In the genomic region with DNA sequence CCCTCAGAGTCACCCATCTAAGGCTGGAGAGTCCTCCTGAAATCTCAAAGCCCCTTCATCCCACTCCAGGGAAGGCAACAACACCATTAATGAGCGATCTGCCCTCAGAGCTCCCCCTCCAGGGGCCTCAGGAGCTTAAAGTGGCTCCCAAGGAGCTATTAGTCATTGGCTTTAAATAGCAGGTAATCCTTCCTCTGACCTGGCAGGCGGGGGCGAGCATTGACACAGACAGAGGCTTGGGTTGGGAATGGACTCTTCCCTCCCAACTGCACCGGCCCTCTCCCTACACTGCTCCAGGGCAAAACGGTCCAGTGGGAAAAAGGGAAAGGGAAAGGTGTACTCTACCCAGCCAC, we compare ENCODE assay signal across 8 cellular contexts. TPM values are rescaled to one million over a fixed set of nuclear protein-coding genes. Genes with fewer than 3 reads are reported as not detected.
DNase-seq lines count a peak whose midpoint lies in the region; ATAC-seq, FAIRE-seq and TF ChIP-seq lines count a peak whose summit lies in the region.

No MANE protein-coding gene starts in this region.

- H3K27me3 Mint-ChIP-seq in activated CD4-positive, alpha-beta T cell treated with anti-CD3 and anti-CD28 coated beads, Interleukin-2, amount 10 ng/mL, durations not matched to agents 24 days and 14 days: peaks cover under 1% of the 10 kb centered on the region
- H3K27me3 Mint-ChIP-seq in activated naive CD8-positive, alpha-beta T cell: no peaks in the 10 kb centered on the region

- TF ChIP-seq POLR2A in tibial nerve (IDR thresholded peaks at IDR 0.05): no peak

- H3K36me3 ChIP-seq in iPS-18a (ENCODE audit: control insufficient read depth, low read depth, low read length): peaks cover 42% of the 10 kb centered on the region
- H3K36me3 ChIP-seq in tibial nerve: peaks cover 0 to 28% (median 0%) of the 10 kb centered on the region in 3 donors

- H3K9ac ChIP-seq in iPS-18a (ENCODE audit: low read length): peak overlapping the region; percentile 70

- no peak overlapping the region for H3K27ac ChIP-seq in iPS-18a (ENCODE audit: low read length)
- H3K27ac ChIP-seq in tibial nerve: peak overlapping the region; percentile 78 to 92 (median 88)

- H3K27me3 ChIP-seq in iPS-18a (ENCODE audit: control insufficient read depth, insufficient read depth, low read length): no peaks in the 10 kb centered on the region
- no peaks in the 10 kb centered on the region for H3K27me3 ChIP-seq in tibial nerve

- no peaks in the 10 kb centered on the region for H3K9me3 Mint-ChIP-seq in activated CD4-positive, alpha-beta T cell treated with anti-CD3 and anti-CD28 coated beads, Interleukin-2, amount 10 ng/mL, durations not matched to agents 24 days and 14 days
- no peaks in the 10 kb centered on the region for H3K9me3 Mint-ChIP-seq in activated naive CD8-positive, alpha-beta T cell (ENCODE audit: low read depth)

- H3K4me1 ChIP-seq in iPS-18a (ENCODE audit: control insufficient read depth, low read depth, low read length) (peaks cover 10% of the 10 kb centered on the region), tibial nerve (peaks cover 0 to 68% (median 13%) of the 10 kb centered on the region in 4 donors)

- no peaks in the 10 kb centered on the region for H3K9me3 ChIP-seq in iPS-18a (ENCODE audit: control insufficient read depth, low read depth, low read length)
- no peaks in the 10 kb centered on the region for H3K9me3 ChIP-seq in tibial nerve

- DNase-seq in activated CD4-positive, alpha-beta T cell treated with anti-CD3 and anti-CD28 coated beads, Interleukin-2, amount 10 ng/mL, durations not matched to agents 24 days and 14 days: no peak
- DNase-seq in activated CD4-positive, alpha-beta T cell treated with anti-CD3 and anti-CD28 coated beads for 48 hours: no peak
- DNase-seq in tibial nerve (ENCODE audit: low spot score in 2 of 2): no peak
- no peak for DNase-seq in D721Med (ENCODE audit: insufficient read length, low spot score)

- 78 to 85% methylated on average over 5 of the region's 5 CpGs for WGBS in tibial nerve, 2 donors

- ATAC-seq in GM18520 (IDR thresholded peaks at IDR 0.05; ENCODE audit: unreplicated experiment): no peak
- ATAC-seq in GM21825 (IDR thresholded peaks at IDR 0.05; ENCODE audit: unreplicated experiment): no peak

- H3K4me3 ChIP-seq in iPS-18a (ENCODE audit: low read length) (peak overlapping the region; percentile 85), tibial nerve (peak overlapping the region; percentile 49 to 87 (median 80))

- no peak for FAIRE-seq in D721Med (lab: Jason Lieb, UNC)

- peaks cover 13% of the 10 kb centered on the region for H3K4me1 Mint-ChIP-seq in activated CD4-positive, alpha-beta T cell treated with anti-CD3 and anti-CD28 coated beads, Interleukin-2, amount 10 ng/mL, durations not matched to agents 24 days and 14 days
- peaks cover 34% of the 10 kb centered on the region for H3K4me1 Mint-ChIP-seq in activated naive CD8-positive, alpha-beta T cell (ENCODE audit: low read depth)

- intact Hi-C loops in activated CD4-positive, alpha-beta T cell treated with anti-CD3 and anti-CD28 coated beads, Interleukin-2, amount 10 ng/mL, durations not matched to agents 24 days and 14 days (cut with micrococcal nuclease): loop anchor here (2.0 kb wide), 1 partner anchor 17 kb away; the partner anchor contains the start of gene HAPLN3

- peak overlapping the region; percentile 89 for H3K4me3 Mint-ChIP-seq in activated CD4-positive, alpha-beta T cell treated with anti-CD3 and anti-CD28 coated beads, Interleukin-2, amount 10 ng/mL, durations not matched to agents 24 days and 14 days
- peak overlapping the region; percentile 90 for H3K4me3 Mint-ChIP-seq in activated naive CD8-positive, alpha-beta T cell

- no peak for TF ChIP-seq EP300 in tibial nerve (IDR thresholded peaks at IDR 0.05)

- no peak overlapping the region for H3K27ac Mint-ChIP-seq in activated CD4-positive, alpha-beta T cell treated with anti-CD3 and anti-CD28 coated beads, Interleukin-2, amount 10 ng/mL, durations not matched to agents 24 days and 14 days
- H3K27ac Mint-ChIP-seq in activated naive CD8-positive, alpha-beta T cell: peak overlapping the region; percentile 22

- H3K36me3 Mint-ChIP-seq in activated CD4-positive, alpha-beta T cell treated with anti-CD3 and anti-CD28 coated beads, Interleukin-2, amount 10 ng/mL, durations not matched to agents 24 days and 14 days (ENCODE audit: low read depth): no peaks in the 10 kb centered on the region
- no peaks in the 10 kb centered on the region for H3K36me3 Mint-ChIP-seq in activated naive CD8-positive, alpha-beta T cell

- no peak for TF ChIP-seq CTCF in tibial nerve (IDR thresholded peaks at IDR 0.05)
- no peak for TF ChIP-seq CTCF in D721Med (IDR thresholded peaks at IDR 0.05; ENCODE audit: insufficient read depth, missing control alignments)

RNA-seq across cellular contexts. Expression of gene MFGE8, which starts 1.4 kb away (rescaled TPM):
- total RNA-seq in activated CD4-positive, alpha-beta T cell treated with anti-CD3 and anti-CD28 coated beads, Interleukin-2, amount 10 ng/mL, durations not matched to agents 24 days and 14 days: 7.3 and 10.6 TPM in 2 replicates
- 100 to 1,000 TPM; 349 to 553 (median 488) TPM for total RNA-seq in tibial nerve

RNA-seq across cellular contexts. Expression of gene HAPLN3, which starts 16.4 kb away (rescaled TPM):
- total RNA-seq in activated CD4-positive, alpha-beta T cell treated with anti-CD3 and anti-CD28 coated beads, Interleukin-2, amount 10 ng/mL, durations not matched to agents 24 days and 14 days: 76.6 and 77.0 TPM in 2 replicates
- total RNA-seq in tibial nerve: 10 to 100 TPM in 3 of 4 donors, 1 to 10 TPM in 1; 4.4 to 27.3 (median 16.2) TPM

Comparison
In these comparisons a context has a peak if more than half of its experiments do, and no peak if none do; other contexts are left out.
1. RNA of gene MFGE8, which starts 1.4 kb away (total RNA-seq): 349 to 553 TPM in tibial nerve; 7.3 to 10.6 TPM in activated CD4-positive, alpha-beta T cell treated with anti-CD3 and anti-CD28 coated beads, Interleukin-2, amount 10 ng/mL, durations not matched to agents 24 days and 14 days; every median in the first group is over 10 times any median in the second.